Comparison of ENCODE assay signal across 28 cellular contexts in genomic region chr13:59061621-59062020, GRCh38.
"Had no signal": no experiment of that assay in that cellular context is flagged by ENCODE, and none has a peak within 500 bp of the region (broad histone marks: within the 10 kb centered on the region; RNA-seq: fewer than 3 reads in every experiment).

No MANE protein-coding gene starts in this region.

- H3K36me3 ChIP-seq: breast epithelium, MG63, Peyer's patch, SJSA1 had no signal

- H3K27ac Mint-ChIP-seq: activated B cell treated with CpG ODN at 0.5 μM for 24 hours; activated CD4-positive, alpha-beta T cell treated with anti-CD3 and anti-CD28 coated beads, Interleukin-2, amount 10 ng/mL, durations not matched to agents 24 days and 14 days; activated CD8-positive, alpha-beta memory T cell treated with anti-CD3 and anti-CD28 coated beads, Interleukin-2, amount 10 ng/mL, durations not matched to agents 7 days and 5 days; activated naive CD4-positive, alpha-beta T cell treated with anti-CD3 and anti-CD28 coated beads, Interleukin-2, amount 50 U/mL, for 24 hours; activated T-cell treated with anti-CD3 and anti-CD28 coated beads, Interleukin-2, amount 50 U/mL, for 24 hours; activated T-helper 1 cell treated with anti-CD3 and anti-CD28 coated beads, Interleukin-12 subunit alpha, Interleukin-12 subunit beta, Interleukin-2, Interleukin-4 antibody, amounts not matched to agents 30 ng/mL and 10 ng/mL and 1 ng/mL, durations not matched to agents 14 hours and 24 hours and 36 hours; T-helper 17 cell had no signal

- H3K27ac ChIP-seq: breast epithelium, Peyer's patch, RWPE1, SJSA1 had no signal

- H3K4me3 Mint-ChIP-seq: activated B cell treated with CpG ODN at 0.5 μM for 24 hours; activated CD4-positive, alpha-beta T cell treated with anti-CD3 and anti-CD28 coated beads, Interleukin-2, amount 10 ng/mL, durations not matched to agents 24 days and 14 days; activated CD8-positive, alpha-beta memory T cell treated with anti-CD3 and anti-CD28 coated beads, Interleukin-2, amount 10 ng/mL, durations not matched to agents 7 days and 5 days; activated naive CD4-positive, alpha-beta T cell treated with anti-CD3 and anti-CD28 coated beads, Interleukin-2, amount 50 U/mL, for 24 hours; activated T-cell treated with anti-CD3 and anti-CD28 coated beads, Interleukin-2, amount 50 U/mL, for 24 hours; activated T-helper 1 cell treated with anti-CD3 and anti-CD28 coated beads, Interleukin-12 subunit alpha, Interleukin-12 subunit beta, Interleukin-2, Interleukin-4 antibody, amounts not matched to agents 30 ng/mL and 10 ng/mL and 1 ng/mL, durations not matched to agents 14 hours and 24 hours and 36 hours; T-helper 17 cell had no signal

- H3K9me3 Mint-ChIP-seq: activated B cell treated with CpG ODN at 0.5 μM for 24 hours; activated CD4-positive, alpha-beta T cell treated with anti-CD3 and anti-CD28 coated beads, Interleukin-2, amount 10 ng/mL, durations not matched to agents 24 days and 14 days; activated naive CD4-positive, alpha-beta T cell treated with anti-CD3 and anti-CD28 coated beads, Interleukin-2, amount 50 U/mL, for 24 hours; activated T-cell treated with anti-CD3 and anti-CD28 coated beads, Interleukin-2, amount 50 U/mL, for 24 hours; activated T-helper 1 cell treated with anti-CD3 and anti-CD28 coated beads, Interleukin-12 subunit alpha, Interleukin-12 subunit beta, Interleukin-2, Interleukin-4 antibody, amounts not matched to agents 30 ng/mL and 10 ng/mL and 1 ng/mL, durations not matched to agents 14 hours and 24 hours and 36 hours had no signal

- H3K4me1 ChIP-seq: breast epithelium, Peyer's patch, SJSA1 had no signal

- DNase-seq: activated B cell treated with CpG ODN at 0.5 μM for 24 hours; activated CD4-positive, alpha-beta T cell treated with anti-CD3 and anti-CD28 coated beads for 1 hour; activated CD4-positive, alpha-beta T cell treated with anti-CD3 and anti-CD28 coated beads, Interleukin-2, amount 10 ng/mL, durations not matched to agents 24 days and 14 days; activated CD4-positive, alpha-beta T cell treated with anti-CD3 and anti-CD28 coated beads, Interleukin-2, amount 50 U/mL, for 48 hours; activated CD8-positive, alpha-beta memory T cell treated with anti-CD3 and anti-CD28 coated beads, Interleukin-2, amount 10 ng/mL, durations not matched to agents 7 days and 5 days; activated effector memory CD4-positive, alpha-beta T cell treated with Interleukin-2 at 50 U/mL for 16 hours; activated naive CD4-positive, alpha-beta T cell; activated T-cell treated with anti-CD3 and anti-CD28 coated beads, Interleukin-2, amount 50 U/mL, for 24 hours; aorta; caudate nucleus; MG63; MV-4-11; NCI-H1105 treated with DMSO at 0.1 percent for 48 hours; NCI-H1436 treated with DMSO at 0.1 percent for 48 hours; NCI-H187; NCI-H2081; NCI-H524 treated with DMSO at 0.1 percent for 48 hours; NCI-H774; NK-92 treated with Interleukin-12 subunit alpha and Interleukin-12 subunit beta, amount 100 ng/mL, for 24 hours; Peyer's patch; Right ventricle myocardium superior; T-helper 17 cell; T1000 had no signal

- H3K9me3 ChIP-seq: breast epithelium, MG63, Peyer's patch, SJSA1 had no signal

- ATAC-seq: activated CD8-positive, alpha-beta memory T cell treated with anti-CD3 and anti-CD28 coated beads, Interleukin-2, amount 10 ng/mL, durations not matched to agents 7 days and 5 days; T-helper 17 cell had no signal

- H3K4me3 ChIP-seq: breast epithelium, MG63, Peyer's patch, SJSA1 had no signal

- H3K27me3 Mint-ChIP-seq: activated B cell treated with CpG ODN at 0.5 μM for 24 hours; activated CD4-positive, alpha-beta T cell treated with anti-CD3 and anti-CD28 coated beads, Interleukin-2, amount 10 ng/mL, durations not matched to agents 24 days and 14 days; activated CD8-positive, alpha-beta memory T cell treated with anti-CD3 and anti-CD28 coated beads, Interleukin-2, amount 10 ng/mL, durations not matched to agents 7 days and 5 days; activated naive CD4-positive, alpha-beta T cell treated with anti-CD3 and anti-CD28 coated beads, Interleukin-2, amount 50 U/mL, for 24 hours; activated T-cell treated with anti-CD3 and anti-CD28 coated beads, Interleukin-2, amount 50 U/mL, for 24 hours; T-helper 17 cell had no signal

- H3K36me3 Mint-ChIP-seq: activated CD8-positive, alpha-beta memory T cell treated with anti-CD3 and anti-CD28 coated beads, Interleukin-2, amount 10 ng/mL, durations not matched to agents 7 days and 5 days; activated naive CD4-positive, alpha-beta T cell treated with anti-CD3 and anti-CD28 coated beads, Interleukin-2, amount 50 U/mL, for 24 hours had no signal

- H3K4me1 Mint-ChIP-seq: activated B cell treated with CpG ODN at 0.5 μM for 24 hours; activated CD4-positive, alpha-beta T cell treated with anti-CD3 and anti-CD28 coated beads, Interleukin-2, amount 10 ng/mL, durations not matched to agents 24 days and 14 days; activated CD8-positive, alpha-beta memory T cell treated with anti-CD3 and anti-CD28 coated beads, Interleukin-2, amount 10 ng/mL, durations not matched to agents 7 days and 5 days; activated naive CD4-positive, alpha-beta T cell treated with anti-CD3 and anti-CD28 coated beads, Interleukin-2, amount 50 U/mL, for 24 hours; T-helper 17 cell had no signal

- H3K27me3 ChIP-seq: breast epithelium, MG63, Peyer's patch, SJSA1 had no signal
